8 cellular contexts compared by ENCODE assay signal in genomic region chr6:166097914-166098522, GRCh38.
DNase-seq lines count a peak whose midpoint lies in the region; ATAC-seq and TF ChIP-seq lines count a peak whose summit lies in the region.

No MANE protein-coding gene starts in this region.

- H3K9me3 ChIP-seq in left ventricle myocardium inferior (replicated peaks) (peaks cover 21% of the 10 kb centered on the region), uterus (peaks cover 0 to 4% of the 10 kb centered on the region in 2 donors)

- H3K4me3 ChIP-seq in left ventricle myocardium inferior = peak overlapping the region; percentile 63
- peak overlapping the region; percentile 25 to 36 for H3K4me3 ChIP-seq in uterus

- intact Hi-C loops in left ventricle myocardium inferior (cut with micrococcal nuclease) = no loop called here
- intact Hi-C loops in uterus (cut with DNase I; ENCODE audit: low total_unique reads) = loop anchor here (5.0 kb wide), 1 partner anchor 211 kb away; no protein-coding TSS in a partner anchor

- TF ChIP-seq CTCF in left ventricle myocardium inferior (IDR thresholded peaks at IDR 0.05; ENCODE audit: borderline replicate concordance) (peak; percentile 93), uterus (IDR thresholded peaks at IDR 0.05) (peak; percentile 75 to 94 (median 81))

- no peak overlapping the region for H3K4me3 Mint-ChIP-seq in activated naive CD8-positive, alpha-beta T cell treated with anti-CD3 and anti-CD28 coated beads for 36 hours

- peak overlapping the region; percentile 36 for H3K27ac ChIP-seq in left ventricle myocardium inferior (replicated peaks)
- H3K27ac ChIP-seq in uterus = no peak overlapping the region

- H3K4me1 ChIP-seq in left ventricle myocardium inferior (peaks cover 4% of the 10 kb centered on the region), uterus (no peaks in the 10 kb centered on the region)

- DNase-seq in NCI-H2227 (lab: John Stamatoyannopoulos, UW; ENCODE audit: unreplicated experiment) = peak; percentile 26
- DNase-seq in NCI-H2227 treated with DMSO at 0.1 percent for 48 hours (lab: John Stamatoyannopoulos, UW) = no peak
- DNase-seq in RPMI7951 (ENCODE audit: low read depth) = peak; percentile 75
- DNase-seq in activated naive CD8-positive, alpha-beta T cell treated with anti-CD3 and anti-CD28 coated beads for 36 hours = peak; percentile 62
- peak; percentile 78 for DNase-seq in left ventricle myocardium inferior
- peak; percentile 8 for DNase-seq in pons (ENCODE audit: low spot score)
- peak; percentile 74 to 81 for DNase-seq in uterus

- no peaks in the 10 kb centered on the region for H3K36me3 Mint-ChIP-seq in activated naive CD8-positive, alpha-beta T cell treated with anti-CD3 and anti-CD28 coated beads for 36 hours

- H3K36me3 ChIP-seq in left ventricle myocardium inferior (no peaks in the 10 kb centered on the region), uterus (no peaks in the 10 kb centered on the region)

- peaks cover 32% of the 10 kb centered on the region for H3K27me3 Mint-ChIP-seq in activated naive CD8-positive, alpha-beta T cell treated with anti-CD3 and anti-CD28 coated beads for 36 hours

- H3K4me1 Mint-ChIP-seq in activated naive CD8-positive, alpha-beta T cell treated with anti-CD3 and anti-CD28 coated beads for 36 hours = no peaks in the 10 kb centered on the region

- H3K27me3 ChIP-seq in left ventricle myocardium inferior (ENCODE audit: low read depth) (peaks cover 57% of the 10 kb centered on the region), uterus (no peaks in the 10 kb centered on the region)

- peaks cover 7% of the 10 kb centered on the region for H3K9me3 Mint-ChIP-seq in activated naive CD8-positive, alpha-beta T cell treated with anti-CD3 and anti-CD28 coated beads for 36 hours

- H3K27ac Mint-ChIP-seq in activated naive CD8-positive, alpha-beta T cell treated with anti-CD3 and anti-CD28 coated beads for 36 hours = no peak overlapping the region

- no peak for TF ChIP-seq POLR2A in uterus (IDR thresholded peaks at IDR 0.05)

- ATAC-seq in HG02973 (IDR thresholded peaks at IDR 0.05; ENCODE audit: unreplicated experiment) = peak; percentile 94
